13 cellular contexts compared by ENCODE assay signal in the genomic region with DNA sequence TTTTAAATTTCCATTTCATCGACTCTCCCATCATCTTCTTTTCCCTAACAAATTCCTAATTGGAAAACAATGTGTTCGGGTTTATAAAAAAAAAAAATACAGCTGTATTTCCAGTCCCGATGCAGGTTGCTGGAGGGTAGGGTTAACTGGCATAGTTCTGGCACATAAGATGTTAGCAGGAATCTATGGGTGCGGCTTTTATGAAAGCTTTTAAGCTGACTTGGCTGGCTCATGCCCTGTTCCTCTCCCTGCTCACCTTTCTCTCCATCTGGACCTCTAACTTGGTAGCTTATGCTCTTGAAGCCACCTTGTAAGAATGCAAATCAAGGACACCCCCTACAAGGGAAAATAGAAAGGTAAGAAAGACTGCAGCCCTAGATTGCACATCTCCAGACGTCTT.
"Had no signal": no experiment of that assay in that cellular context is flagged by ENCODE, and none has a peak within 500 bp of the region (broad histone marks: within the 10 kb centered on the region; RNA-seq: fewer than 3 reads in every experiment).

No MANE protein-coding gene starts in this region.

- DNase-seq: activated naive CD4-positive, alpha-beta T cell treated with anti-CD3 and anti-CD28 coated beads, Interleukin-2, amount 10 ng/mL, durations not matched to agents 7 days and 5 days; effector memory CD8-positive, alpha-beta T cell; pancreas; right cardiac atrium; stimulated activated naive CD4-positive, alpha-beta T cell had no signal

- ATAC-seq: activated CD4-positive, CD25-positive, alpha-beta regulatory T cell treated with anti-CD3 and anti-CD28 coated beads, Interleukin-2, amount 50 U/mL, for 24 hours; effector memory CD8-positive, alpha-beta T cell; left lobe of liver; pancreas had no signal

- H3K36me3 Mint-ChIP-seq: activated naive CD4-positive, alpha-beta T cell treated with anti-CD3 and anti-CD28 coated beads, Interleukin-2, amount 10 ng/mL, durations not matched to agents 7 days and 5 days; type B pancreatic cell had no signal

- H3K27me3 Mint-ChIP-seq: central memory CD8-positive, alpha-beta T cell; effector memory CD8-positive, alpha-beta T cell; type B pancreatic cell had no signal

- H2AFZ ChIP-seq: neural progenitor cell had no signal

- FAIRE-seq: pancreas had no signal

- H3K27ac Mint-ChIP-seq: activated naive CD4-positive, alpha-beta T cell treated with anti-CD3 and anti-CD28 coated beads, Interleukin-2, amount 10 ng/mL, durations not matched to agents 7 days and 5 days; activated T-helper 2 cell treated with anti-CD3 and anti-CD28 coated beads, Interferon-gamma antibody, Interleukin-2, Interleukin-4, amounts not matched to agents 10 μg/mL and 5 μg/mL and 100 μg/mL, durations not matched to agents 14 hours and 24 hours and 36 hours; neural progenitor cell; T-helper 2 cell treated with Interferon-gamma antibody and Interleukin-4, amounts not matched to agents 5 μg/mL and 100 μg/mL, for 36 hours had no signal

- H3K9me3 Mint-ChIP-seq: activated naive CD4-positive, alpha-beta T cell treated with anti-CD3 and anti-CD28 coated beads, Interleukin-2, amount 10 ng/mL, durations not matched to agents 7 days and 5 days; activated T-helper 2 cell treated with anti-CD3 and anti-CD28 coated beads, Interferon-gamma antibody, Interleukin-2, Interleukin-4, amounts not matched to agents 10 μg/mL and 5 μg/mL and 100 μg/mL, durations not matched to agents 14 hours and 24 hours and 36 hours; effector memory CD8-positive, alpha-beta T cell; T-helper 2 cell treated with Interferon-gamma antibody and Interleukin-4, amounts not matched to agents 5 μg/mL and 100 μg/mL, for 36 hours; type B pancreatic cell had no signal

- H3K4me3 Mint-ChIP-seq: activated naive CD4-positive, alpha-beta T cell treated with anti-CD3 and anti-CD28 coated beads, Interleukin-2, amount 10 ng/mL, durations not matched to agents 7 days and 5 days; central memory CD8-positive, alpha-beta T cell; neural progenitor cell; type B pancreatic cell had no signal

- H3K9ac ChIP-seq: neural progenitor cell had no signal

- H3K27ac ChIP-seq: neural progenitor cell had no signal

- H3K27me3 ChIP-seq: neural progenitor cell, pancreas had no signal

- H3K4me2 ChIP-seq: neural progenitor cell had no signal

- H3K36me3 ChIP-seq: neural progenitor cell had no signal

- H3K4me3 ChIP-seq: neural progenitor cell, pancreas, smooth muscle cell had no signal

- H3K9me3 ChIP-seq: pancreas had no signal
